In the genomic region with DNA sequence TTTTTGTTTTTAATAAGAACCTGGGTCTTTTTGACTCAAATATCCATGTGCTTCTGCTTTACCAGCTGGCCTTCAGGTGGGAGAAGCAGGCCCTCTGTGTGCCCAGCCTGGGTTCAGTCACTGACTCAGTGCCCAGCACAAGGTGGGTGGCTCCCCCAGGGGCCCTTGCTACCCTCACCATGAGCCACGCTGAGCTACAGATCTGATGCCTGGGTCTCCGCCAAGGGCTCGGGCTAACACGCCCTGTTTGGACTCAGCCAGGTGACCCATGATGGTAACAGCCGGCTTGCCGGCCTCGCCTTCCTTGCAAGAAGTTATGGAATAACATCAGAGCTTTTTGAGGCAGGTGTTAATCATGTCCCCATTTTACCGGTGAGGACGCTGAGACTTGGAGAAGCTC, we compare ENCODE assay signal across 23 cellular contexts.
DNase-seq lines count a peak whose midpoint lies in the region; ATAC-seq, FAIRE-seq and TF ChIP-seq lines count a peak whose summit lies in the region.
"Had no signal": no experiment of that assay in that cellular context is flagged by ENCODE, and none has a peak within 500 bp of the region (broad histone marks: within the 10 kb centered on the region; RNA-seq: fewer than 3 reads in every experiment).

No MANE protein-coding gene starts in this region.

- H3K36me3 ChIP-seq in kidney (ENCODE audit: control insufficient read depth in 1 of 2, insufficient read depth in 2 of 2, low read length in 2 of 2) = no peaks in the 10 kb centered on the region
- H3K36me3 ChIP-seq in neural cell (ENCODE audit: insufficient read depth, low read length) = no peaks in the 10 kb centered on the region
- H3K36me3 ChIP-seq in suprapubic skin = no peaks in the 10 kb centered on the region
- H3K36me3 ChIP-seq in CD4-positive, alpha-beta memory T cell (ENCODE audit: insufficient read depth, low read length) = no peaks in the 10 kb centered on the region
- H3K36me3 ChIP-seq: BE2C, BLaER1 had no signal

- peak overlapping the region; percentile 37; the same call in 1 of the 2 replicates for H3K4me3 Mint-ChIP-seq in WTC11
- H3K4me3 Mint-ChIP-seq in CD4-positive, alpha-beta memory T cell = no peak overlapping the region
- H3K4me3 Mint-ChIP-seq: CD14-positive monocyte; CD4-positive, CD25-positive, alpha-beta regulatory T cell; CD8-positive, alpha-beta T cell had no signal

- peaks cover 2% of the 10 kb centered on the region for H3K9me3 Mint-ChIP-seq in WTC11
- H3K9me3 Mint-ChIP-seq in CD4-positive, alpha-beta memory T cell = peaks cover 0 to 3% (median under 1%) of the 10 kb centered on the region in 8 donors
- H3K9me3 Mint-ChIP-seq: CD8-positive, alpha-beta T cell had no signal

- no peak overlapping the region for H3K4me2 ChIP-seq in neural cell (ENCODE audit: low read length)

- intact Hi-C loops in kidney (cut with DNase I) = no loop called here
- intact Hi-C loops in CD4-positive, alpha-beta memory T cell (cut with micrococcal nuclease) = no loop called here

- peaks cover 40% of the 10 kb centered on the region for H3K4me1 Mint-ChIP-seq in WTC11
- no peaks in the 10 kb centered on the region for H3K4me1 Mint-ChIP-seq in CD4-positive, alpha-beta memory T cell
- H3K4me1 Mint-ChIP-seq: CD14-positive monocyte; CD4-positive, CD25-positive, alpha-beta regulatory T cell had no signal

- peaks cover 3% of the 10 kb centered on the region for H3K36me3 Mint-ChIP-seq in WTC11
- no peaks in the 10 kb centered on the region for H3K36me3 Mint-ChIP-seq in CD4-positive, alpha-beta memory T cell
- H3K36me3 Mint-ChIP-seq: CD14-positive monocyte; CD8-positive, alpha-beta T cell had no signal

- no peaks in the 10 kb centered on the region for H3K9me2 ChIP-seq in neural cell (ENCODE audit: insufficient read depth, low read length)

- FAIRE-seq in kidney (lab: Jason Lieb, UNC) = no peak
- FAIRE-seq: A204.1, D721Med, G401.6, GM12891, GM19239 had no signal

- H3K9me3 ChIP-seq in kidney (ENCODE audit: control insufficient read depth in 1 of 2, low read length in 2 of 2) = peaks cover under 1 to 1% of the 10 kb centered on the region in 2 donors
- H3K9me3 ChIP-seq in neural cell (ENCODE audit: low read length) = no peaks in the 10 kb centered on the region
- H3K9me3 ChIP-seq in suprapubic skin = peaks cover 4% of the 10 kb centered on the region
- H3K9me3 ChIP-seq in CD4-positive, alpha-beta memory T cell (ENCODE audit: control insufficient read depth in 1 of 2, low read length in 2 of 2) = no peaks in the 10 kb centered on the region
- H3K9me3 ChIP-seq: BE2C, BLaER1, Caco-2 had no signal

- WGBS in suprapubic skin = no CpG with 5 or more reads among the region's 9 CpGs

- H3K79me2 ChIP-seq in neural cell (replicated peaks; ENCODE audit: insufficient read depth, low read length) = no peaks in the 10 kb centered on the region

- POLR2A ChIA-PET in WTC11 (lab: Charles Lee) = interaction anchor here (1.2 kb wide), 1 partner anchor 207 kb away, joined by 3 read pairs; the partner anchor contains the start of genes DERL2 and MIS12
- POLR2A ChIA-PET in CD4-positive, alpha-beta memory T cell (lab: Charles Lee; ENCODE audit: partially characterized antibody) = no interaction called here

- H3K27ac ChIP-seq in kidney (ENCODE audit: low read depth in 2 of 2, low read length in 2 of 2) = no peak overlapping the region
- peak overlapping the region; percentile 76 for H3K27ac ChIP-seq in neural cell (ENCODE audit: low read length)
- H3K27ac ChIP-seq in suprapubic skin = no peak overlapping the region
- H3K27ac ChIP-seq in CD4-positive, alpha-beta memory T cell (ENCODE audit: low read depth, low read length) = no peak overlapping the region
- H3K27ac ChIP-seq: BLaER1 had no signal

- peak overlapping the region; percentile 89 for H3K27ac Mint-ChIP-seq in WTC11
- H3K27ac Mint-ChIP-seq in CD4-positive, alpha-beta memory T cell = no peak overlapping the region
- H3K27ac Mint-ChIP-seq: CD14-positive monocyte; CD4-positive, CD25-positive, alpha-beta regulatory T cell; CD8-positive, alpha-beta T cell had no signal

- no peak for TF ChIP-seq POLR2A in suprapubic skin (IDR thresholded peaks at IDR 0.05)

- CTCF ChIA-PET in WTC11 (lab: Charles Lee) = interaction anchor here (0.8 to 3.1 kb wide), 8 partner anchors 12 to 729 kb away, joined by 3 to 38 read pairs (median 4); partner anchors contain the start of gene C1QBP
- CTCF ChIA-PET in CD4-positive, alpha-beta memory T cell (lab: Charles Lee; ENCODE audit: partially characterized antibody) = no interaction called here

- no peak for ATAC-seq in WTC11
- ATAC-seq: CD8-positive, alpha-beta T cell had no signal

- H3K4me1 ChIP-seq in kidney (ENCODE audit: control insufficient read depth in 1 of 2, insufficient read depth in 1 of 2, low read depth in 1 of 2, low read length in 2 of 2) (no peaks in the 10 kb centered on the region), suprapubic skin (no peaks in the 10 kb centered on the region)
- H3K4me1 ChIP-seq in CD4-positive, alpha-beta memory T cell (ENCODE audit: insufficient read depth, low read length) = no peaks in the 10 kb centered on the region
- H3K4me1 ChIP-seq: BE2C, Caco-2 had no signal

- TF ChIP-seq EP300 in neural cell (conservative IDR thresholded peaks at IDR 0.05; ENCODE audit: poor library complexity, severe bottlenecking) (no peak), suprapubic skin (IDR thresholded peaks at IDR 0.05) (no peak)

- no peaks in the 10 kb centered on the region for H4K20me1 ChIP-seq in neural cell (ENCODE audit: insufficient read depth)
- H4K20me1 ChIP-seq: BLaER1 had no signal

- H2AFZ ChIP-seq in neural cell (ENCODE audit: low read depth, low read length) = no peak overlapping the region

- H3K27me3 Mint-ChIP-seq in WTC11 (ENCODE audit: low read depth) = no peaks in the 10 kb centered on the region
- H3K27me3 Mint-ChIP-seq in CD4-positive, alpha-beta memory T cell = peaks cover 13 to 19% of the 10 kb centered on the region in 2 donors

- DNase-seq in WTC11 (ENCODE audit: low spot score) (no peak), kidney (peak; percentile 72), NCI-H2171 (lab: John Stamatoyannopoulos, UW) (no peak), suprapubic skin (ENCODE audit: low spot score in 2 of 2) (no peak)
- DNase-seq in activated CD8-positive, alpha-beta memory T cell treated with anti-CD3 and anti-CD28 coated beads for 24 hours = no peak
- no peak for DNase-seq in CD4-positive, alpha-beta memory T cell
- DNase-seq: 8988T; ACHN; C1 segment of cervical spinal cord; Calu3; CD4-positive, CD25-positive, alpha-beta regulatory T cell; CD8-positive, alpha-beta T cell; GF-D8 had no signal

- no peak for TF ChIP-seq CTCF in WTC11 (IDR thresholded peaks at IDR 0.05)
- no peak for TF ChIP-seq CTCF in kidney (IDR thresholded peaks at IDR 0.05; ENCODE audit: borderline replicate concordance, extremely low read depth, insufficient read depth)
- TF ChIP-seq CTCF in neural cell (IDR thresholded peaks at IDR 0.05; ENCODE audit: poor library complexity, severe bottlenecking) = no peak
- no peak for TF ChIP-seq CTCF in suprapubic skin (IDR thresholded peaks at IDR 0.05)

- H3K9ac ChIP-seq in kidney (ENCODE audit: low read length in 2 of 2) (no peak overlapping the region), neural cell (ENCODE audit: low read length) (no peak overlapping the region)
- H3K9ac ChIP-seq: BLaER1 had no signal

- H3K4me3 ChIP-seq in kidney (ENCODE audit: low read length in 2 of 2) = no peak overlapping the region
- H3K4me3 ChIP-seq in neural cell (ENCODE audit: low read length) = no peak overlapping the region
- H3K4me3 ChIP-seq in suprapubic skin = no peak overlapping the region
- no peak overlapping the region for H3K4me3 ChIP-seq in CD4-positive, alpha-beta memory T cell (ENCODE audit: low read length in 2 of 2)
- H3K4me3 ChIP-seq: BLaER1 had no signal

- no peaks in the 10 kb centered on the region for H3F3A ChIP-seq in neural cell (ENCODE audit: insufficient read depth, low read length, poor library complexity, severe bottlenecking)

- no peak for TF ChIP-seq RAD21 in neural cell (conservative IDR thresholded peaks at IDR 0.05)

- H3K27me3 ChIP-seq in neural cell (ENCODE audit: insufficient read depth, low read depth, low read length) (no peaks in the 10 kb centered on the region), suprapubic skin (peaks cover 20% of the 10 kb centered on the region)
- no peaks in the 10 kb centered on the region for H3K27me3 ChIP-seq in CD4-positive, alpha-beta memory T cell (ENCODE audit: insufficient read depth, low read length)
- H3K27me3 ChIP-seq: BE2C, BLaER1 had no signal

TF ChIP-seq in WTC11, 78 proteins besides CTCF, POLR2A, EP300 and RAD21:
- TF ChIP-seq ZNF121 (CRISPR knock-in tag; IDR thresholded peaks at IDR 0.05) (no peak), ZNF232 (CRISPR knock-in tag; IDR thresholded peaks at IDR 0.05) (no peak), ETV6 (CRISPR knock-in tag; IDR thresholded peaks at IDR 0.05) (no peak)
TF ChIP-seq in WTC11: peak in this region for 0.

TF ChIP-seq in neural cell, 6 proteins besides CTCF, POLR2A, EP300 and RAD21 (continues in another document):
- no peak for TF ChIP-seq MXI1 (conservative IDR thresholded peaks at IDR 0.05; ENCODE audit: poor library complexity, severe bottlenecking)
- no peak for TF ChIP-seq SMC3 (conservative IDR thresholded peaks at IDR 0.05; ENCODE audit: poor library complexity)
- no peak for TF ChIP-seq POLR2AphosphoS5 (IDR thresholded peaks at IDR 0.05)
- no peak for TF ChIP-seq EZH2 (IDR thresholded peaks at IDR 0.05; ENCODE audit: borderline replicate concordance, insufficient read depth, low read length, poor library complexity, severe bottlenecking)
